In the genomic region with DNA sequence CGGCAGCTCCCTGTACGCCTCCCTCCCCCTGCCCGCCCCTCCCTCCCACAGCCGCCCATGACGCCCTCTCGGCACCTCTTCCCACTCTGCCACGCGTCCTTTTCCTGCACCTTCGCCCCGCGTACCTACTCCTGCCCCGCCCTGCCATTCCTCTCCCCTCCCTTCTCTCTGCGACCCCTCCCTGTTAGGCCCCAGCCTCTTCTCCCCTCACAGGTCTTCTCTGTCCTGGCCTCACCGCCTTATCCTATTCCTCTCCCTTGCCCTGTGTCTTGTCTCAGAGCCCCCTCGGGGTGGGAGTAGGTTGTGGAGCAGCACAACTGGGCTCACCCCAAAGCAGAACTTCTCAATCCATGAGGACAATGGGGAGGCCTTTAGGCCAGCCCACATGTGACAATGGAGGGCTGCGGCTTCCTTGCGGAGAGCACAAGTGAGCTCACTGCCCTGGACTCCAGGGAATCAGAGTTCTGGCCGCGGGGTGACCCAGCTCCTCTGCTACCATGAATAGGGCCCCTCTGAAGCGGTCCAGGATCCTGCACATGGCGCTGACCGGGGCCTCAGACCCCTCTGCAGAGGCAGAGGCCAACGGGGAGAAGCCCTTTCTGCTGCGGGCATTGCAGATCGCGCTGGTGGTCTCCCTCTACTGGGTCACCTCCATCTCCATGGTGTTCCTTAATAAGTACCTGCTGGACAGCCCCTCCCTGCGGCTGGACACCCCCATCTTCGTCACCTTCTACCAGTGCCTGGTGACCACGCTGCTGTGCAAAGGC, we compare ENCODE assay signal across 8 cellular contexts. TPM values are rescaled to one million over a fixed set of nuclear protein-coding genes. Genes with fewer than 3 reads are reported as not detected.
DNase-seq lines count a peak whose midpoint lies in the region; ATAC-seq and TF ChIP-seq lines count a peak whose summit lies in the region.

No MANE protein-coding gene starts in this region.

- H4K5ac ChIP-seq in mesendoderm (ENCODE audit: low read length) = no peak overlapping the region

- intact Hi-C loops in transverse colon (cut with DNase I; ENCODE audit: low total_unique reads) = no loop called here

- DNase-seq in stimulated activated CD4-positive, alpha-beta T cell treated with anti-CD3 and anti-CD28 coated beads, Interleukin-12 subunit alpha, Interleukin-12 subunit beta, amount 100 ng/mL, for 48 hours (ENCODE audit: low read depth in 2 of 3, low spot score in 1 of 3) = peak in 2 of 3 donors; percentile 7 to 32
- no peak for DNase-seq in stimulated activated CD4-positive, alpha-beta T cell treated with anti-CD3 and anti-CD28 coated beads, Interleukin-15, amount 100 ng/mL, for 24 hours
- DNase-seq in RKO (ENCODE audit: low spot score) = peak; percentile 79
- peak; percentile 62 for DNase-seq in ecto neural progenitor cell (ENCODE audit: low spot score)
- peak; percentile 77 for DNase-seq in mesendoderm
- DNase-seq in transverse colon = no peak
- DNase-seq in stimulated activated CD4-positive, alpha-beta T cell treated with anti-CD3 and anti-CD28 coated beads, Interleukin-12 subunit alpha, Interleukin-12 subunit beta, amount 100 ng/mL, for 4 hours = no peak

- WGBS in mesendoderm (ENCODE audit: extremely low coverage, insufficient coverage, low lambda C conversion rate) = no CpG with 5 or more reads among the region's 29 CpGs
- WGBS in transverse colon (ENCODE audit: low coverage in 1 of 2), 2 donors = 8 to 18% methylated on average over 10 to 24 of the region's 29 CpGs

- no peak for TF ChIP-seq POLR2A in transverse colon (IDR thresholded peaks at IDR 0.05)

- H4K8ac ChIP-seq in mesendoderm (ENCODE audit: low read depth, low read length) = no peak overlapping the region

- H3K4ac ChIP-seq in mesendoderm (ENCODE audit: low read depth, low read length) = peak overlapping the region; percentile 61

- H3K36me3 ChIP-seq in mesendoderm (ENCODE audit: control insufficient read depth, insufficient read depth, low read length) (no peaks in the 10 kb centered on the region), transverse colon (no peaks in the 10 kb centered on the region)

- no peak for TF ChIP-seq CTCF in transverse colon (IDR thresholded peaks at IDR 0.05)

- H2AK5ac ChIP-seq in mesendoderm (ENCODE audit: low read length) = no peak overlapping the region

- no peak for TF ChIP-seq EP300 in transverse colon (IDR thresholded peaks at IDR 0.05; ENCODE audit: low read depth)

- H3K79me1 ChIP-seq in mesendoderm (ENCODE audit: low read length) = peaks cover 14% of the 10 kb centered on the region

- no peak overlapping the region for H3K27ac ChIP-seq in mesendoderm (ENCODE audit: low read depth, low read length)
- peak overlapping the region; percentile 94 to 97 (median 94) for H3K27ac ChIP-seq in transverse colon

- H3K4me3 ChIP-seq in mesendoderm (ENCODE audit: low read length) (peak overlapping the region; percentile 1), transverse colon (peak overlapping the region; percentile 62 to 77 (median 64))

- in situ Hi-C loops in transverse colon (cut with MboI; ENCODE audit: low pct_ligation_motif_present in 1 of 4, low pct_unique_long_range_greater_than_20kb in 1 of 4, low sequenced_read_pairs in 3 of 4) = no loop called here

- ATAC-seq in HG02981 (IDR thresholded peaks at IDR 0.05; ENCODE audit: unreplicated experiment) = peak; percentile 24

- peak overlapping the region; percentile 53 for H3K4me2 ChIP-seq in mesendoderm (ENCODE audit: low read length)

- no peaks in the 10 kb centered on the region for H3K79me2 ChIP-seq in mesendoderm (ENCODE audit: control insufficient read depth, insufficient read depth, low read length)

- no peak overlapping the region for H2BK5ac ChIP-seq in mesendoderm (ENCODE audit: low read length)

- H3K9me3 ChIP-seq in transverse colon = no peaks in the 10 kb centered on the region

- H3K4me1 ChIP-seq in mesendoderm (ENCODE audit: control insufficient read depth, low read depth, low read length) (peaks cover 4% of the 10 kb centered on the region), transverse colon (peaks cover 22 to 53% (median 45%) of the 10 kb centered on the region in 4 donors)

- H3K23ac ChIP-seq in mesendoderm (ENCODE audit: low read length) = peak overlapping the region; percentile 54

- peak overlapping the region; percentile 89 for H3K56ac ChIP-seq in mesendoderm (ENCODE audit: low read length)

- H3K27me3 ChIP-seq in mesendoderm (ENCODE audit: insufficient read depth, low read length, poor library complexity) = no peaks in the 10 kb centered on the region
- H3K27me3 ChIP-seq in transverse colon = no peaks in the 10 kb centered on the region

- no peak overlapping the region for H2BK15ac ChIP-seq in mesendoderm (replicated peaks; ENCODE audit: low read depth)

- H2BK120ac ChIP-seq in mesendoderm (ENCODE audit: low read depth, low read length) = no peak overlapping the region

- peak overlapping the region; percentile 71 for H3K9ac ChIP-seq in mesendoderm (ENCODE audit: low read length)

- H3K18ac ChIP-seq in mesendoderm (ENCODE audit: low read length) = peak overlapping the region; percentile 52

RNA-seq across cellular contexts. Expression of gene SLC35C1, which starts 0.5 kb away (rescaled TPM):
- 7.2 TPM for polyA plus RNA-seq in mesendoderm (2013, experiment 1 of 2)
- 7.3 TPM for polyA plus RNA-seq in mesendoderm (2013, experiment 2 of 2)
- total RNA-seq in transverse colon = 10 to 100 TPM; 28.8 to 62.3 (median 44.4) TPM

RNA-seq across cellular contexts. Expression of gene CRY2, which starts 41.8 kb away (rescaled TPM):
- polyA plus RNA-seq in mesendoderm (2013, experiment 1 of 2) = 5.1 TPM
- polyA plus RNA-seq in mesendoderm (2013, experiment 2 of 2) = 5.1 TPM
- total RNA-seq in transverse colon = 10 to 100 TPM; 42.2 to 73.6 (median 50.2) TPM

Comparison
In these comparisons a context has a peak if more than half of its experiments do, and no peak if none do; other contexts are left out.
1. DNase-seq: peak in stimulated activated CD4-positive, alpha-beta T cell treated with anti-CD3 and anti-CD28 coated beads, Interleukin-12 subunit alpha, Interleukin-12 subunit beta, amount 100 ng/mL, for 48 hours (2 of 3), RKO (single experiment), ecto neural progenitor cell (single experiment) and mesendoderm (single experiment); none in stimulated activated CD4-positive, alpha-beta T cell treated with anti-CD3 and anti-CD28 coated beads, Interleukin-15, amount 100 ng/mL, for 24 hours (single experiment), transverse colon (single experiment) and stimulated activated CD4-positive, alpha-beta T cell treated with anti-CD3 and anti-CD28 coated beads, Interleukin-12 subunit alpha, Interleukin-12 subunit beta, amount 100 ng/mL, for 4 hours (single experiment).